ENCODE assay signal across 1 cellular context in the genomic region with DNA sequence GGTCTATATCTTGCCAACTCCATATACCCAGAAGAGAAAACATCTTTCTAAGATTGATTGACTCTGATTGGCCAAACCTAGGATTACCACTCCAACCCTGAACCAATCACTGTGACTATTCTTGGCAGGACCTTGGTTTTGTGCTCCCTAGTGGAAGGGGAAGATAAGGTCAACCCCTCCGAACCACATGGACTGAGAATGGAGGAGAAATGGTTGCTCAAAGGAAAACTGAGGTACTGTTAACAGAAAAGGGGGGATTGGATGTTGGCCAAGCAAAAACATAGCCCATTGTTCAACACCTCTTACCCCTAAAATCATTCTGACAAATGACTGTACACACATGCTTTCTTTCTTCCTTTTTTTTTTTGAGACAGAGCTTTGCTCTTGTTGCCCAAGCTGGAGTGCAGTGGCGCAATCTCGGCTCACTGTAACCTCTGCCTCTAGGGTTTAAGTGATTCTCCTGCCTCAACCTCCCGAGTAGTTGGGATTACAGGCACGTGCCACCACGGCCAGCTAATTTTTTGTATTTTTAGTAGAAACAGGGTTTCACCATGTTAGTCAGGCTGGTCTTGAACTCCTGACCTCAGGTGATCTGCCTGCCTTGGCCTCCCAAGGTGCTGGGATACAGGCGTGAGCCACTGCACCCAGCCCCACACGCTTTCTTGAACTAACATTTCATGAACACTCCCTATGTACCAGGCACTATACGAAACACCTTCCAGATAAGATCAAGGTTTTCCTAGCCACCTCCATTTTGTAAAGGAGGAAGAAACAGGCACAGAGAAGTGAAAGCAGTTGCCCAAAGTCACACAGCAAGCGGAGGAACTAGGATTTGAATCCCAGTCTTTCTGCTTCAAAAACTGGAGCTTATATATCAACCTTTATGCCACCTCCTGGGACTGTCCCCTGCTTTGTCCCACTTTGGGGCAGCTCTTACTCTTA.
TF ChIP-seq lines count a peak whose summit lies in the region.

No MANE protein-coding gene starts in this region.

TF ChIP-seq in K562, 482 proteins besides CTCF, POLR2A, EP300 and RAD21 (continued from another document and continues in another):
- TF ChIP-seq CHD7 (IDR thresholded peaks at IDR 0.05; ENCODE audit: low read depth, low read length) (no peak), HMGXB4 (CRISPR knock-in tag; IDR thresholded peaks at IDR 0.05) (no peak), ZNF766 (CRISPR knock-in tag; conservative IDR thresholded peaks at IDR 0.05) (peak; percentile 69), PHTF2 (CRISPR knock-in tag; IDR thresholded peaks at IDR 0.05) (no peak), ESRRA (IDR thresholded peaks at IDR 0.05; ENCODE audit: borderline replicate concordance, low read depth) (peak; percentile 93), HDAC8 (tag; IDR thresholded peaks at IDR 0.05) (peak; percentile 81), BACH1 (tag; IDR thresholded peaks at IDR 0.05) (peak; percentile 70), POLR2G (IDR thresholded peaks at IDR 0.05; ENCODE audit: low read depth, low read length) (peak; percentile 59), ZNF395 (CRISPR knock-in tag; IDR thresholded peaks at IDR 0.05) (no peak; the same call in 1 of the 2 replicates), HDGF (IDR thresholded peaks at IDR 0.05) (no peak), CREBBP (IDR thresholded peaks at IDR 0.05; ENCODE audit: low read depth, low read length) (no peak)
- TF ChIP-seq, protein P1, sequence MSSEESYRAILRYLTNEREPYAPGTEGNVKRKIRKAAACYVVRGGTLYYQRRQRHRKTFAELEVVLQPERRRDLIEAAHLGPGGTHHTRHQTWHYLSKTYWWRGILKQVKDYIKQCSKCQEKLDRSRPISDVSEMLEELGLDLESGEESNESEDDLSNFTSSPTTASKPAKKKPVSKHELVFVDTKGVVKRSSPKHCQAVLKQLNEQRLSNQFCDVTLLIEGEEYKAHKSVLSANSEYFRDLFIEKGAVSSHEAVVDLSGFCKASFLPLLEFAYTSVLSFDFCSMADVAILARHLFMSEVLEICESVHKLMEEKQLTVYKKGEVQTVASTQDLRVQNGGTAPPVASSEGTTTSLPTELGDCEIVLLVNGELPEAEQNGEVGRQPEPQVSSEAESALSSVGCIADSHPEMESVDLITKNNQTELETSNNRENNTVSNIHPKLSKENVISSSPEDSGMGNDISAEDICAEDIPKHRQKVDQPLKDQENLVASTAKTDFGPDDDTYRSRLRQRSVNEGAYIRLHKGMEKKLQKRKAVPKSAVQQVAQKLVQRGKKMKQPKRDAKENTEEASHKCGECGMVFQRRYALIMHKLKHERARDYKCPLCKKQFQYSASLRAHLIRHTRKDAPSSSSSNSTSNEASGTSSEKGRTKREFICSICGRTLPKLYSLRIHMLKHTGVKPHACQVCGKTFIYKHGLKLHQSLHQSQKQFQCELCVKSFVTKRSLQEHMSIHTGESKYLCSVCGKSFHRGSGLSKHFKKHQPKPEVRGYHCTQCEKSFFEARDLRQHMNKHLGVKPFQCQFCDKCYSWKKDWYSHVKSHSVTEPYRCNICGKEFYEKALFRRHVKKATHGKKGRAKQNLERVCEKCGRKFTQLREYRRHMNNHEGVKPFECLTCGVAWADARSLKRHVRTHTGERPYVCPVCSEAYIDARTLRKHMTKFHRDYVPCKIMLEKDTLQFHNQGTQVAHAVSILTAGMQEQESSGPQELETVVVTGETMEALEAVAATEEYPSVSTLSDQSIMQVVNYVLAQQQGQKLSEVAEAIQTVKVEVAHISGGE (CRISPR knock-in tag; IDR thresholded peaks at IDR 0.05) = peak in 1 of 3 experiments; percentile 64; a peak in 2 of 6 replicates
- TF ChIP-seq, protein P2, sequence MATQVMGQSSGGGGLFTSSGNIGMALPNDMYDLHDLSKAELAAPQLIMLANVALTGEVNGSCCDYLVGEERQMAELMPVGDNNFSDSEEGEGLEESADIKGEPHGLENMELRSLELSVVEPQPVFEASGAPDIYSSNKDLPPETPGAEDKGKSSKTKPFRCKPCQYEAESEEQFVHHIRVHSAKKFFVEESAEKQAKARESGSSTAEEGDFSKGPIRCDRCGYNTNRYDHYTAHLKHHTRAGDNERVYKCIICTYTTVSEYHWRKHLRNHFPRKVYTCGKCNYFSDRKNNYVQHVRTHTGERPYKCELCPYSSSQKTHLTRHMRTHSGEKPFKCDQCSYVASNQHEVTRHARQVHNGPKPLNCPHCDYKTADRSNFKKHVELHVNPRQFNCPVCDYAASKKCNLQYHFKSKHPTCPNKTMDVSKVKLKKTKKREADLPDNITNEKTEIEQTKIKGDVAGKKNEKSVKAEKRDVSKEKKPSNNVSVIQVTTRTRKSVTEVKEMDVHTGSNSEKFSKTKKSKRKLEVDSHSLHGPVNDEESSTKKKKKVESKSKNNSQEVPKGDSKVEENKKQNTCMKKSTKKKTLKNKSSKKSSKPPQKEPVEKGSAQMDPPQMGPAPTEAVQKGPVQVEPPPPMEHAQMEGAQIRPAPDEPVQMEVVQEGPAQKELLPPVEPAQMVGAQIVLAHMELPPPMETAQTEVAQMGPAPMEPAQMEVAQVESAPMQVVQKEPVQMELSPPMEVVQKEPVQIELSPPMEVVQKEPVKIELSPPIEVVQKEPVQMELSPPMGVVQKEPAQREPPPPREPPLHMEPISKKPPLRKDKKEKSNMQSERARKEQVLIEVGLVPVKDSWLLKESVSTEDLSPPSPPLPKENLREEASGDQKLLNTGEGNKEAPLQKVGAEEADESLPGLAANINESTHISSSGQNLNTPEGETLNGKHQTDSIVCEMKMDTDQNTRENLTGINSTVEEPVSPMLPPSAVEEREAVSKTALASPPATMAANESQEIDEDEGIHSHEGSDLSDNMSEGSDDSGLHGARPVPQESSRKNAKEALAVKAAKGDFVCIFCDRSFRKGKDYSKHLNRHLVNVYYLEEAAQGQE (CRISPR knock-in tag; IDR thresholded peaks at IDR 0.05; ENCODE audit: low read depth) = no peak
- TF ChIP-seq, protein P3, sequence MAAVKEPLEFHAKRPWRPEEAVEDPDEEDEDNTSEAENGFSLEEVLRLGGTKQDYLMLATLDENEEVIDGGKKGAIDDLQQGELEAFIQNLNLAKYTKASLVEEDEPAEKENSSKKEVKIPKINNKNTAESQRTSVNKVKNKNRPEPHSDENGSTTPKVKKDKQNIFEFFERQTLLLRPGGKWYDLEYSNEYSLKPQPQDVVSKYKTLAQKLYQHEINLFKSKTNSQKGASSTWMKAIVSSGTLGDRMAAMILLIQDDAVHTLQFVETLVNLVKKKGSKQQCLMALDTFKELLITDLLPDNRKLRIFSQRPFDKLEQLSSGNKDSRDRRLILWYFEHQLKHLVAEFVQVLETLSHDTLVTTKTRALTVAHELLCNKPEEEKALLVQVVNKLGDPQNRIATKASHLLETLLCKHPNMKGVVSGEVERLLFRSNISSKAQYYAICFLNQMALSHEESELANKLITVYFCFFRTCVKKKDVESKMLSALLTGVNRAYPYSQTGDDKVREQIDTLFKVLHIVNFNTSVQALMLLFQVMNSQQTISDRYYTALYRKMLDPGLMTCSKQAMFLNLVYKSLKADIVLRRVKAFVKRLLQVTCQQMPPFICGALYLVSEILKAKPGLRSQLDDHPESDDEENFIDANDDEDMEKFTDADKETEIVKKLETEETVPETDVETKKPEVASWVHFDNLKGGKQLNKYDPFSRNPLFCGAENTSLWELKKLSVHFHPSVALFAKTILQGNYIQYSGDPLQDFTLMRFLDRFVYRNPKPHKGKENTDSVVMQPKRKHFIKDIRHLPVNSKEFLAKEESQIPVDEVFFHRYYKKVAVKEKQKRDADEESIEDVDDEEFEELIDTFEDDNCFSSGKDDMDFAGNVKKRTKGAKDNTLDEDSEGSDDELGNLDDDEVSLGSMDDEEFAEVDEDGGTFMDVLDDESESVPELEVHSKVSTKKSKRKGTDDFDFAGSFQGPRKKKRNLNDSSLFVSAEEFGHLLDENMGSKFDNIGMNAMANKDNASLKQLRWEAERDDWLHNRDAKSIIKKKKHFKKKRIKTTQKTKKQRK (IDR thresholded peaks at IDR 0.05; ENCODE audit: borderline replicate concordance, low read depth, low read length) = no peak
- TF ChIP-seq, protein P4, sequence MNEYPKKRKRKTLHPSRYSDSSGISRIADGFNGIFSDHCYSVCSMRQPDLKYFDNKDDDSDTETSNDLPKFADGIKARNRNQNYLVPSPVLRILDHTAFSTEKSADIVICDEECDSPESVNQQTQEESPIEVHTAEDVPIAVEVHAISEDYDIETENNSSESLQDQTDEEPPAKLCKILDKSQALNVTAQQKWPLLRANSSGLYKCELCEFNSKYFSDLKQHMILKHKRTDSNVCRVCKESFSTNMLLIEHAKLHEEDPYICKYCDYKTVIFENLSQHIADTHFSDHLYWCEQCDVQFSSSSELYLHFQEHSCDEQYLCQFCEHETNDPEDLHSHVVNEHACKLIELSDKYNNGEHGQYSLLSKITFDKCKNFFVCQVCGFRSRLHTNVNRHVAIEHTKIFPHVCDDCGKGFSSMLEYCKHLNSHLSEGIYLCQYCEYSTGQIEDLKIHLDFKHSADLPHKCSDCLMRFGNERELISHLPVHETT (CRISPR knock-in tag; conservative IDR thresholded peaks at IDR 0.05 in 1 of 2, IDR thresholded peaks at IDR 0.05 in 1 of 2) = peak in 1 of 2 experiments; percentile 84; a peak in 2 of 4 replicates
